19 cellular contexts compared by ENCODE assay signal in the genomic region with DNA sequence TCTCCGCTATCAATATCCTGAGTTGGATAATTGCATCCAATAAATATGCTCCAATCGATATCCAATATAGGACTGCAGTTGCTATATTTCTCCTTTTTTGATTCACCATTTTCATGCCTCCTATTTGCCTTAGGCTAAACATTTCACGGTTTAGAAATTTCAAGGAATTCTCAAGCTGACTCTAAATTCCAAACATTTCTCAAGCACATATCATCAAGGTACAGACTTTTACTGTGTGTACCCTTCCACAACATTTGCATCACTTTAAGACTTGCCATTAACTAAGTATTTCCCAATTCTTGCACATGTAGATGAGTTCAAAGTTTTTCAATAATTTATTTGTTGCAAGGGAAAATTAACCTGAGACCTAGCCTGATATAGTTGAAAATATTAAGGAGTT.
"Had no signal": no experiment of that assay in that cellular context is flagged by ENCODE, and none has a peak within 500 bp of the region (broad histone marks: within the 10 kb centered on the region; RNA-seq: fewer than 3 reads in every experiment).

No MANE protein-coding gene starts in this region.

- H3K27me3 ChIP-seq: colonic mucosa, right lobe of liver, transverse colon had no signal

- DNase-seq: activated B cell treated with CpG ODN at 0.5 μM for 24 hours; activated CD4-positive, alpha-beta T cell treated with anti-CD3 and anti-CD28 coated beads for 4 hours; activated CD4-positive, alpha-beta T cell treated with anti-CD3 and anti-CD28 coated beads, Interleukin-2, amount 50 U/mL, for 48 hours; activated naive CD4-positive, alpha-beta T cell treated with anti-CD3 and anti-CD28 coated beads for 36 hours; activated T-cell treated with anti-CD3 and anti-CD28 coated beads, Interleukin-2, amount 50 U/mL, for 48 hours; amygdala; colonic mucosa; endodermal cell; mesenchymal stem cell; naive B cell; nucleus accumbens; right lobe of liver; small intestine; stimulated activated CD4-positive, alpha-beta T cell treated with anti-CD3 and anti-CD28 coated beads, Interleukin-2, amount 100 ng/mL, for 24 hours; T-helper 9 cell; transverse colon had no signal

- H3K36me3 Mint-ChIP-seq: naive B cell; stimulated activated effector memory CD8-positive, alpha-beta T cell treated with anti-CD3 and anti-CD28 coated beads, Interleukin-12 subunit alpha, Interleukin-12 subunit beta, amount 100 ng/mL, for 72 hours had no signal

- H3K4me1 ChIP-seq: colonic mucosa, right lobe of liver, transverse colon had no signal

- H3K9me3 Mint-ChIP-seq: endodermal cell had no signal

- FAIRE-seq: bronchial epithelial cell, small intestine, urothelium cell line had no signal

- H3K4me1 Mint-ChIP-seq: activated B cell treated with CpG ODN at 0.5 μM for 24 hours; naive B cell; stimulated activated effector memory CD8-positive, alpha-beta T cell treated with anti-CD3 and anti-CD28 coated beads, Interleukin-12 subunit alpha, Interleukin-12 subunit beta, amount 100 ng/mL, for 72 hours had no signal

- H3K4me3 ChIP-seq: colonic mucosa, right lobe of liver, transverse colon had no signal

- H3K27ac ChIP-seq: colonic mucosa, right lobe of liver, transverse colon had no signal

- H3K4me3 Mint-ChIP-seq: activated B cell treated with CpG ODN at 0.5 μM for 24 hours; activated naive CD4-positive, alpha-beta T cell treated with anti-CD3 and anti-CD28 coated beads for 36 hours; endodermal cell; naive B cell; stimulated activated effector memory CD8-positive, alpha-beta T cell treated with anti-CD3 and anti-CD28 coated beads, Interleukin-12 subunit alpha, Interleukin-12 subunit beta, amount 100 ng/mL, for 72 hours had no signal

- H3K9me3 ChIP-seq: colonic mucosa, right lobe of liver, transverse colon had no signal

- H3K27ac Mint-ChIP-seq: activated B cell treated with CpG ODN at 0.5 μM for 24 hours; activated naive CD4-positive, alpha-beta T cell treated with anti-CD3 and anti-CD28 coated beads for 36 hours; endodermal cell; naive B cell; stimulated activated effector memory CD8-positive, alpha-beta T cell treated with anti-CD3 and anti-CD28 coated beads, Interleukin-12 subunit alpha, Interleukin-12 subunit beta, amount 100 ng/mL, for 72 hours had no signal

- ATAC-seq: right lobe of liver; stimulated activated effector memory CD8-positive, alpha-beta T cell treated with anti-CD3 and anti-CD28 coated beads, Interleukin-12 subunit alpha, Interleukin-12 subunit beta, amount 100 ng/mL, for 72 hours had no signal

- H3K36me3 ChIP-seq: colonic mucosa, right lobe of liver, transverse colon had no signal

- H3K27me3 Mint-ChIP-seq: activated B cell treated with CpG ODN at 0.5 μM for 24 hours, naive B cell had no signal
